Comparison of ENCODE assay signal across 8 cellular contexts in genomic region chr16:87382023-87382785, GRCh38. TPM values are rescaled to one million over a fixed set of nuclear protein-coding genes. Genes with fewer than 3 reads are reported as not detected.
A peak's percentile ranks its signal among the peaks of the same experiment; 100 is the strongest.
DNase-seq lines count a peak whose midpoint lies in the region; ATAC-seq, FAIRE-seq and TF ChIP-seq lines count a peak whose summit lies in the region.

No MANE protein-coding gene starts in this region.

- H3K4me1 ChIP-seq in DOHH2 (ENCODE audit: control insufficient read depth, low read length) = peaks cover 45% of the 10 kb centered on the region
- H3K4me1 ChIP-seq in PC-9 (replicated peaks; ENCODE audit: insufficient read depth) = peaks cover 28% of the 10 kb centered on the region
- peaks cover 50 to 85% (median 72%) of the 10 kb centered on the region in 4 donors for H3K4me1 ChIP-seq in esophagus muscularis mucosa
- H3K4me1 ChIP-seq in pancreas = peaks cover 10 to 24% (median 14%) of the 10 kb centered on the region in 3 donors

- H3K4me3 ChIP-seq in DOHH2 (ENCODE audit: low read length) (peak overlapping the region; percentile 77), PC-9 (peak overlapping the region; percentile 88), esophagus muscularis mucosa (peak overlapping the region; percentile 86 to 91 (median 89)), pancreas (peak overlapping the region; percentile 45 to 79 (median 72))

- CTCF ChIA-PET in PC-9 (lab: Charles Lee) = interaction anchor here (1.1 kb wide), 1 partner anchor 254 kb away, joined by 3 read pairs; no protein-coding TSS in a partner anchor

- H4K20me1 ChIP-seq in DOHH2 (ENCODE audit: control insufficient read depth, insufficient read depth, low read depth, low read length) = peaks cover 21% of the 10 kb centered on the region; the same call in 1 of the 2 replicates
- peaks cover 31% of the 10 kb centered on the region for H4K20me1 ChIP-seq in PC-9 (ENCODE audit: insufficient read depth)

- no peak for FAIRE-seq in pancreas (lab: Jason Lieb, UNC)

- TF ChIP-seq EP300 in esophagus muscularis mucosa (IDR thresholded peaks at IDR 0.05) = no peak

- H3K27ac ChIP-seq in DOHH2 (ENCODE audit: low read depth, low read length) = no peak overlapping the region
- H3K27ac ChIP-seq in PC-9 = no peak overlapping the region
- H3K27ac ChIP-seq in esophagus muscularis mucosa (replicated peaks in 1 of 4) = peak overlapping the region; percentile 93 to 99 (median 96)
- peak overlapping the region in 3 of 4 donors; percentile 73 to 88 (median 82) for H3K27ac ChIP-seq in pancreas

- ATAC-seq in pancreas = no peak

- H3F3A ChIP-seq in DOHH2 (ENCODE audit: control insufficient read depth, insufficient read depth) (peaks cover 12% of the 10 kb centered on the region), PC-9 (ENCODE audit: insufficient read depth, low read depth) (peaks cover 25% of the 10 kb centered on the region)

- no peak for TF ChIP-seq POLR2A in esophagus muscularis mucosa (IDR thresholded peaks at IDR 0.05; ENCODE audit: low read depth)

- DNase-seq in PC-9 (no peak), esophagus muscularis mucosa (ENCODE audit: extremely low spot score) (no peak), pancreas (no peak), cortex of kidney (lab: John Stamatoyannopoulos, UW) (no peak), hepatic stellate cell (ENCODE audit: low spot score) (no peak), NCI-H1105 treated with DMSO at 0.1 percent for 48 hours (lab: John Stamatoyannopoulos, UW) (no peak), NCI-H1930 (lab: John Stamatoyannopoulos, UW) (no peak)

- 15% methylated on average over 17 of the region's 17 CpGs for WGBS in esophagus muscularis mucosa
- 10% methylated on average over 17 of the region's 17 CpGs for WGBS in pancreas, 2 donors

- H2AFZ ChIP-seq in PC-9 = peak overlapping the region; percentile 81

- TF ChIP-seq CTCF in DOHH2 (IDR thresholded peaks at IDR 0.05; ENCODE audit: low read depth, low read length, poor library complexity, severe bottlenecking) (no peak), PC-9 (conservative IDR thresholded peaks at IDR 0.05) (no peak), esophagus muscularis mucosa (IDR thresholded peaks at IDR 0.05) (no peak), pancreas (IDR thresholded peaks at IDR 0.05) (no peak)

- BruUV-seq in PC-9 (replicated peaks; lab: Mats Ljungman, UMichigan) = no TSS peak

- H3K79me2 ChIP-seq in DOHH2 (ENCODE audit: control insufficient read depth, low read length) (peaks cover 70% of the 10 kb centered on the region), PC-9 (ENCODE audit: low read depth) (peaks cover 56% of the 10 kb centered on the region)

- POLR2A ChIA-PET in PC-9 (lab: Charles Lee; ENCODE audit: unreplicated experiment) = interaction anchor here (0.6 kb wide), 1 partner anchor 12 kb away, joined by 8 read pairs; no protein-coding TSS in a partner anchor

- H3K9me2 ChIP-seq in DOHH2 (replicated peaks; ENCODE audit: control insufficient read depth, low read length) (no peaks in the 10 kb centered on the region), PC-9 (ENCODE audit: insufficient read depth) (no peaks in the 10 kb centered on the region)

- H3K36me3 ChIP-seq in DOHH2 (ENCODE audit: control insufficient read depth, low read length) (peaks cover 19% of the 10 kb centered on the region), PC-9 (ENCODE audit: low read depth) (no peaks in the 10 kb centered on the region), esophagus muscularis mucosa (no peaks in the 10 kb centered on the region), pancreas (no peaks in the 10 kb centered on the region)

- peak overlapping the region; percentile 79 for H3K4me2 ChIP-seq in DOHH2 (ENCODE audit: low read length)
- H3K4me2 ChIP-seq in PC-9 = peak overlapping the region; percentile 94

- intact Hi-C loops in PC-9 (cut with micrococcal nuclease; ENCODE audit: unreplicated experiment) (loop anchor here (5.0 kb wide), 1 partner anchor 65 kb away; the partner anchor contains the start of gene C16orf95), esophagus muscularis mucosa (cut with DNase I) (loop anchor here (5.0 kb wide), 1 partner anchor 65 kb away; the partner anchor contains the start of gene C16orf95), pancreas (cut with DNase I) (loop anchor here in 1 of 3 donors (10.0 kb wide), 1 partner anchor 57 kb away; no protein-coding TSS in a partner anchor)

- H3K9me3 ChIP-seq in DOHH2 (ENCODE audit: control insufficient read depth, insufficient read depth, low read length) (no peaks in the 10 kb centered on the region), PC-9 (ENCODE audit: insufficient read depth, low read depth) (no peaks in the 10 kb centered on the region), esophagus muscularis mucosa (no peaks in the 10 kb centered on the region), pancreas (no peaks in the 10 kb centered on the region)

- no peaks in the 10 kb centered on the region for H3K27me3 ChIP-seq in DOHH2 (ENCODE audit: control insufficient read depth, low read length)
- H3K27me3 ChIP-seq in PC-9 (ENCODE audit: insufficient read depth, low read depth) = no peaks in the 10 kb centered on the region
- no peaks in the 10 kb centered on the region for H3K27me3 ChIP-seq in esophagus muscularis mucosa
- no peaks in the 10 kb centered on the region for H3K27me3 ChIP-seq in pancreas

RNA-seq across cellular contexts. Expression of gene FBXO31, which starts 1.4 kb away (rescaled TPM):
- total RNA-seq in PC-9 (2021) = 18.8 and 21.9 TPM in 2 replicates
- total RNA-seq in esophagus muscularis mucosa = 100 to 1,000 TPM in 2 of 4 donors, 10 to 100 TPM in 2; 68.8 to 173 (median 102) TPM
- 10 to 100 TPM; 18.8 to 37.3 (median 24.9) TPM for total RNA-seq in pancreas
- 10 to 100 TPM; 20.9 to 31.2 TPM for polyA plus RNA-seq in pancreas

RNA-seq across cellular contexts. Expression of gene MAP1LC3B, which starts 9.9 kb away (rescaled TPM):
- 37.0 and 45.3 TPM in 2 replicates for total RNA-seq in PC-9 (2021)
- total RNA-seq in esophagus muscularis mucosa = 10 to 100 TPM; 49.4 to 70.6 (median 57.9) TPM
- total RNA-seq in pancreas = 10 to 100 TPM; 13.9 to 29.4 (median 19.6) TPM
- 10 to 100 TPM; 20.9 to 35.1 TPM for polyA plus RNA-seq in pancreas

Comparison
In these comparisons a context has a peak if more than half of its experiments do, and no peak if none do; other contexts are left out.
1. H3K27ac ChIP-seq: peak in esophagus muscularis mucosa (4 of 4) and pancreas (3 of 4); none in DOHH2 (single experiment) and PC-9 (single experiment).
2. Peak in every context shown above with its lines, with median percentiles within 50 percentile points of each other: H3K4me3 ChIP-seq.